Comparison of ENCODE assay signal across 8 cellular contexts in the genomic region with DNA sequence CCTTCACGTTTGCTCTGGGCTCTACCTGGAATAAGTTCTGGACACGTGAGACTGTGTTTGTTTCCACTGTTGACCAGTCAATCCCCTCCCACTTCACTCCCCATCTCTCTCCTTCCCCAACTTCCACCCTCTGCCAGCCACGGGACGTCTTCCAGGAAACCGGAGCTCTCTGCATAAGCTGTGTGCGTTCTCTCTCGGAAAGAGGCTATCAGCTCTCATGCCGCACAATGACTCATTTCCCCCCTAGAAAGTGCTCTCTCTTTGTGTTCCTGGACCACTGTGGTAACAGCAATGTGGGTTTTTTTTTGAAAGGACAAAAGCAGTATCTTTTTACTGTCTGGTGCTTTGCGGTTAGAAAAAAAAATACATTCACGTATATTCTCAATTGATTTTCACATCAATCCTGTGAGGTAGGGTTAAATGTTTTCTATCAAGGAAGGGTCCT. TPM values are rescaled to one million over a fixed set of nuclear protein-coding genes. Genes with fewer than 3 reads are reported as not detected.
DNase-seq lines count a peak whose midpoint lies in the region; ATAC-seq, FAIRE-seq and TF ChIP-seq lines count a peak whose summit lies in the region.

No MANE protein-coding gene starts in this region.

- peak overlapping the region; percentile 89 for H3K27ac Mint-ChIP-seq in activated naive CD8-positive, alpha-beta T cell treated with anti-CD3 and anti-CD28 coated beads for 36 hours

- peaks cover 16% of the 10 kb centered on the region for H3K27me3 ChIP-seq in neuron (ENCODE audit: insufficient read depth, low read length)

- peaks cover 52% of the 10 kb centered on the region for H3K4me1 Mint-ChIP-seq in activated naive CD8-positive, alpha-beta T cell treated with anti-CD3 and anti-CD28 coated beads for 36 hours

- DNase-seq in GM13977 (ENCODE audit: low spot score), result peak; percentile 55
- DNase-seq in H54 (ENCODE audit: insufficient read length, low spot score), result peak; percentile 15
- peak; percentile 66 for DNase-seq in NK-92 treated with Interleukin-12 subunit alpha and Interleukin-12 subunit beta, amount 100 ng/mL, for 24 hours (lab: John Stamatoyannopoulos, UW)
- peak; percentile 72 for DNase-seq in activated naive CD8-positive, alpha-beta T cell treated with anti-CD3 and anti-CD28 coated beads for 36 hours
- DNase-seq in SKM-1 treated with dmso at 0.1 percent for 144 hours (lab: John Stamatoyannopoulos, UW; ENCODE audit: unreplicated experiment), result no peak
- no peak for DNase-seq in HEK293T (ENCODE audit: extremely low spot score)

- no peak for ATAC-seq in HG02571 (IDR thresholded peaks at IDR 0.05; ENCODE audit: unreplicated experiment)

- in situ Hi-C loops in GM13977 (cut with MboI; ENCODE audit: low pct_unique_long_range_greater_than_20kb, low sequenced_read_pairs, unreplicated experiment), result no loop called here

- FAIRE-seq in H54 (lab: Jason Lieb, UNC), result peak; percentile 78

- no peaks in the 10 kb centered on the region for H3K36me3 ChIP-seq in neuron (ENCODE audit: insufficient read depth, low read length)

- H3K36me3 Mint-ChIP-seq in activated naive CD8-positive, alpha-beta T cell treated with anti-CD3 and anti-CD28 coated beads for 36 hours, result peaks cover 3% of the 10 kb centered on the region

- peak overlapping the region; percentile 66 for H2AFZ ChIP-seq in neuron (ENCODE audit: low read depth, low read length)

- POLR2A ChIA-PET in HEK293T (lab: Yijun Ruan, JAX), result no interaction called here

- no peaks in the 10 kb centered on the region for H3K9me3 ChIP-seq in neuron (ENCODE audit: low read length)

- no peak overlapping the region for H3K4me3 ChIP-seq in neuron (ENCODE audit: low read length)

- TF ChIP-seq CTCF in GM13977 (IDR thresholded peaks at IDR 0.05; ENCODE audit: extremely low read depth, insufficient read depth, missing control alignments), result no peak

- peak overlapping the region; percentile 11 for H3K4me3 Mint-ChIP-seq in activated naive CD8-positive, alpha-beta T cell treated with anti-CD3 and anti-CD28 coated beads for 36 hours

- CTCF ChIA-PET in HEK293T (lab: Yijun Ruan, JAX), result no interaction called here

- peaks cover 22% of the 10 kb centered on the region for H3K27me3 Mint-ChIP-seq in activated naive CD8-positive, alpha-beta T cell treated with anti-CD3 and anti-CD28 coated beads for 36 hours

- peaks cover 7% of the 10 kb centered on the region for H3K4me1 ChIP-seq in neuron (ENCODE audit: insufficient read depth, low read length)

- TF ChIP-seq POLR2A in H54 (IDR thresholded peaks at IDR 0.05; ENCODE audit: low read depth, low read length), result no peak

- peaks cover 1% of the 10 kb centered on the region for H3K9me3 Mint-ChIP-seq in activated naive CD8-positive, alpha-beta T cell treated with anti-CD3 and anti-CD28 coated beads for 36 hours

TF ChIP-seq in HEK293T, 16 proteins besides CTCF, POLR2A, EP300 and RAD21:
- TF ChIP-seq ELF4 (IDR thresholded peaks at IDR 0.05) (no peak), L3MBTL2 (conservative IDR thresholded peaks at IDR 0.05) (no peak), FOXA1 (IDR thresholded peaks at IDR 0.05) (no peak), BHLHE40 (IDR thresholded peaks at IDR 0.05; ENCODE audit: borderline replicate concordance) (no peak), HDGF (IDR thresholded peaks at IDR 0.05; ENCODE audit: borderline replicate concordance) (no peak), SP1 (IDR thresholded peaks at IDR 0.05) (no peak), SUZ12 (IDR thresholded peaks at IDR 0.05) (no peak), ARNT (IDR thresholded peaks at IDR 0.05) (no peak), FOXK2 (IDR thresholded peaks at IDR 0.05) (no peak), ZNF384 (IDR thresholded peaks at IDR 0.05) (no peak), FOXM1 (IDR thresholded peaks at IDR 0.05; ENCODE audit: borderline replicate concordance) (no peak)
- TF ChIP-seq, protein P1, sequence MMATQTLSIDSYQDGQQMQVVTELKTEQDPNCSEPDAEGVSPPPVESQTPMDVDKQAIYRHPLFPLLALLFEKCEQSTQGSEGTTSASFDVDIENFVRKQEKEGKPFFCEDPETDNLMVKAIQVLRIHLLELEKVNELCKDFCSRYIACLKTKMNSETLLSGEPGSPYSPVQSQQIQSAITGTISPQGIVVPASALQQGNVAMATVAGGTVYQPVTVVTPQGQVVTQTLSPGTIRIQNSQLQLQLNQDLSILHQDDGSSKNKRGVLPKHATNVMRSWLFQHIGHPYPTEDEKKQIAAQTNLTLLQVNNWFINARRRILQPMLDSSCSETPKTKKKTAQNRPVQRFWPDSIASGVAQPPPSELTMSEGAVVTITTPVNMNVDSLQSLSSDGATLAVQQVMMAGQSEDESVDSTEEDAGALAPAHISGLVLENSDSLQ (IDR thresholded peaks at IDR 0.05), result no peak
TF ChIP-seq in HEK293T: peak in this region for 0.

RNA-seq across cellular contexts. Expression of a gene that starts 10.2 kb away (rescaled TPM):
- total RNA-seq in activated naive CD8-positive, alpha-beta T cell treated with anti-CD3 and anti-CD28 coated beads for 36 hours, result under 1 TPM; 0.52 to 0.60 TPM

Comparison
In these comparisons a context has a peak if more than half of its experiments do, and no peak if none do; other contexts are left out.
1. DNase-seq: peak in GM13977 (single experiment), H54 (single experiment), NK-92 treated with Interleukin-12 subunit alpha and Interleukin-12 subunit beta, amount 100 ng/mL, for 24 hours (single experiment) and activated naive CD8-positive, alpha-beta T cell treated with anti-CD3 and anti-CD28 coated beads for 36 hours (single experiment); none in SKM-1 treated with dmso at 0.1 percent for 144 hours (single experiment) and HEK293T (single experiment).